In genomic region chr4:5021546-5021945, GRCh38 we compare ENCODE assay signal across 23 cellular contexts. TPM values are rescaled to one million over a fixed set of nuclear protein-coding genes. Genes with fewer than 3 reads are reported as not detected.
A peak's percentile ranks its signal among the peaks of the same experiment; 100 is the strongest.
DNase-seq lines count a peak whose midpoint lies in the region; ATAC-seq and TF ChIP-seq lines count a peak whose summit lies in the region.
"Had no signal": no experiment of that assay in that cellular context is flagged by ENCODE, and none has a peak within 500 bp of the region (broad histone marks: within the 10 kb centered on the region; RNA-seq: fewer than 3 reads in every experiment).

No MANE protein-coding gene starts in this region.

- no peaks in the 10 kb centered on the region for H3K27me3 ChIP-seq in right atrium auricular region
- no peaks in the 10 kb centered on the region for H3K27me3 ChIP-seq in WERI-Rb-1 (ENCODE audit: insufficient read depth, low read depth, severe bottlenecking)
- H3K27me3 ChIP-seq: BE2C had no signal

- intact Hi-C loops in Right ventricle myocardium superior (cut with DNase I) = no loop called here

- peaks cover 0 to 6% of the 10 kb centered on the region in 2 donors for H3K4me1 ChIP-seq in right atrium auricular region
- H3K4me1 ChIP-seq: A549, BE2C had no signal

- DNase-seq in right atrium auricular region (ENCODE audit: low spot score) = peak; percentile 21
- DNase-seq in Right ventricle myocardium superior = no peak
- DNase-seq in WERI-Rb-1 = peak; percentile 66
- peak; percentile 26 for DNase-seq in choroid plexus epithelial cell (ENCODE audit: low read depth)
- no peak for DNase-seq in ACHN
- no peak for DNase-seq in NCI-H510A treated with DMSO at 0.1 percent for 48 hours (lab: John Stamatoyannopoulos, UW)
- DNase-seq in NCI-H2081 treated with DMSO at 0.1 percent for 48 hours (lab: John Stamatoyannopoulos, UW) = no peak
- no peak for DNase-seq in stimulated activated naive CD4-positive, alpha-beta T cell treated with Interleukin-2 at 50 U/mL for 16 hours (lab: John Stamatoyannopoulos, UW)
- DNase-seq: AML-193; BE2C; Calu3; CD4-positive, alpha-beta T cell; CD8-positive, alpha-beta memory T cell; COR-L47; DMS53; DMS79 treated with DMSO at 0.1 percent for 48 hours; GF-D8; GOT3; HCEC 1CT had no signal

- H3K27ac ChIP-seq in right atrium auricular region (no peak overlapping the region), WERI-Rb-1 (no peak overlapping the region)
- H3K27ac ChIP-seq: 22Rv1; A549; BLaER1 treated with 17β-estradiol and CSF1 and Interleukin-3, amounts not matched to agents 10 nM and 100 nM had no signal

- H3K9me3 ChIP-seq in right atrium auricular region (no peaks in the 10 kb centered on the region), WERI-Rb-1 (ENCODE audit: severe bottlenecking) (no peaks in the 10 kb centered on the region)
- H3K9me3 ChIP-seq: A549, BE2C had no signal

- H3K36me3 ChIP-seq in right atrium auricular region (no peaks in the 10 kb centered on the region), WERI-Rb-1 (no peaks in the 10 kb centered on the region)
- H3K36me3 ChIP-seq: BE2C; BLaER1 treated with 17β-estradiol and CSF1 and Interleukin-3, amounts not matched to agents 10 nM and 100 nM had no signal

- TF ChIP-seq CTCF in right atrium auricular region (IDR thresholded peaks at IDR 0.05) (no peak), WERI-Rb-1 (IDR thresholded peaks at IDR 0.05; ENCODE audit: low read depth, low read length) (no peak), choroid plexus epithelial cell (conservative IDR thresholded peaks at IDR 0.05; ENCODE audit: low read depth, low read length) (no peak)

- H3K4me3 ChIP-seq in right atrium auricular region = no peak overlapping the region
- H3K4me3 ChIP-seq in WERI-Rb-1 (ENCODE audit: low read depth, low read length) = no peak overlapping the region
- H3K4me3 ChIP-seq in choroid plexus epithelial cell (ENCODE audit: low read depth, low read length) = no peak overlapping the region
- H3K4me3 ChIP-seq: A549; BLaER1 treated with 17β-estradiol and CSF1 and Interleukin-3, amounts not matched to agents 10 nM and 100 nM had no signal

- in situ Hi-C loops in ACHN (cut with HindIII; ENCODE audit: low pct_ligation_motif_present, low pct_unique_long_range_greater_than_20kb, low sequenced_read_pairs) = no loop called here

- no peak for ATAC-seq in Right ventricle myocardium superior (ENCODE audit: poor library complexity)
- ATAC-seq: A549 had no signal

RNA-seq across cellular contexts. Expression of gene CYTL1, which starts 2.3 kb away (rescaled TPM):
- not detected for total RNA-seq in right atrium auricular region
- total RNA-seq in Right ventricle myocardium superior = not detected
- total RNA-seq: Calu3; CD4-positive, alpha-beta T cell; CD8-positive, alpha-beta memory T cell; G401 had no signal

RNA-seq across cellular contexts. Expression of gene STK32B, which starts 29.7 kb away (rescaled TPM):
- total RNA-seq in right atrium auricular region (under 1 TPM; 0.31 to 0.59 TPM), Right ventricle myocardium superior (1.0 TPM)
- total RNA-seq: Calu3; CD4-positive, alpha-beta T cell; CD8-positive, alpha-beta memory T cell had no signal

Comparison
In these comparisons a context has a peak if more than half of its experiments do, and no peak if none do; other contexts are left out.
1. DNase-seq: peak in right atrium auricular region (single experiment), WERI-Rb-1 (single experiment) and choroid plexus epithelial cell (single experiment); none in Right ventricle myocardium superior (single experiment), ACHN (single experiment), NCI-H510A treated with DMSO at 0.1 percent for 48 hours (single experiment), NCI-H2081 treated with DMSO at 0.1 percent for 48 hours (single experiment) and stimulated activated naive CD4-positive, alpha-beta T cell treated with Interleukin-2 at 50 U/mL for 16 hours (single experiment).